Comparison of ENCODE assay signal across 8 cellular contexts in the genomic region with DNA sequence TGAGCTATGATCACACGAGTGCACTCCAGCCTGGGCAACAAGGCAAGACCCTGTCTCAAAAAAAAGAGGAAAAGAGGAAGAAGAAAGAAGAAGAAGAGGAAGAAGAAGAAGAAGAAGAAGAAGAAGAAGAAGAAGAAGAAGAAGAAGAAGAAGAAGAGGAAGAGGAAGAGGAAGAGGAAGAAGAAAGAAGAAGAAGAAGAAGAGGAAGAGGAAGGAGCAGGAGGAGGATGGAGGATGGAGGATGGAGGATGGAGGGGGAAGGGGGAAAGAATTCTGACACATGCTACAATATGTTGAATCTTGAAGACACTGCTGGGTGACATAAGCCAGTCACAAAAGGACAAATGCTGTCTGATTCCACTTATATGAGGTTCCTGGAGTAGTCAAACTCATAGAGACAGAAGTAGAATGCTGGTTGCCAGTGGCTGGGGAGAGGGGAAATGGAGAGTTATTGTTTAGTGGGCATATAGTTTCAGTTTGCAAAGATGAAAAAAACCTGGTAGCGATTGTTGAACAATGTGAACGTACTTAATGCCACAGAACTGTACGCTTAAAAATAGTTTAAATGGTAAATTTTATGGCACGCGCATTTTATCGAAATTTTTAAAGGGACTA. TPM values are rescaled to one million over a fixed set of nuclear protein-coding genes. Genes with fewer than 3 reads are reported as not detected.
DNase-seq lines count a peak whose midpoint lies in the region; ATAC-seq and TF ChIP-seq lines count a peak whose summit lies in the region.

No MANE protein-coding gene starts in this region.

- peak overlapping the region; percentile 35 for H3K4me3 ChIP-seq in psoas muscle

- H3K27ac Mint-ChIP-seq in activated naive CD8-positive, alpha-beta T cell treated with anti-CD3 and anti-CD28 coated beads, Interleukin-2, amount 10 ng/mL, durations not matched to agents 7 days and 5 days, result peak overlapping the region; percentile 83

- intact Hi-C loops in psoas muscle (cut with DNase I), result no loop called here

- no peak overlapping the region for H3K27ac ChIP-seq in psoas muscle

- H3K4me1 Mint-ChIP-seq in activated naive CD8-positive, alpha-beta T cell treated with anti-CD3 and anti-CD28 coated beads, Interleukin-2, amount 10 ng/mL, durations not matched to agents 7 days and 5 days, result peaks cover 22% of the 10 kb centered on the region

- TF ChIP-seq CTCF in psoas muscle (IDR thresholded peaks at IDR 0.05), result no peak

- no peak for DNase-seq in activated naive CD8-positive, alpha-beta T cell treated with anti-CD3 and anti-CD28 coated beads, Interleukin-2, amount 10 ng/mL, durations not matched to agents 7 days and 5 days
- DNase-seq in psoas muscle (no peak), NCI-H2196 (lab: John Stamatoyannopoulos, UW; ENCODE audit: unreplicated experiment) (no peak), NCI-H446 (lab: John Stamatoyannopoulos, UW) (no peak)

- H3K9me3 ChIP-seq in psoas muscle, result no peaks in the 10 kb centered on the region

- H3K4me1 ChIP-seq in psoas muscle, result no peaks in the 10 kb centered on the region

- POLR2A ChIA-PET in activated naive CD8-positive, alpha-beta T cell treated with anti-CD3 and anti-CD28 coated beads, Interleukin-2, amount 10 ng/mL, durations not matched to agents 7 days and 5 days (lab: Charles Lee), result no interaction called here

- no peaks in the 10 kb centered on the region for H3K36me3 ChIP-seq in psoas muscle (ENCODE audit: insufficient read depth in 1 of 2, low read depth in 1 of 2)

- peaks cover 0 to 26% (median 3%) of the 10 kb centered on the region in 3 donors for H3K27me3 ChIP-seq in psoas muscle (ENCODE audit: insufficient read depth in 3 of 3, low read length in 2 of 3)

- peaks cover 35% of the 10 kb centered on the region for H3K36me3 Mint-ChIP-seq in activated naive CD8-positive, alpha-beta T cell treated with anti-CD3 and anti-CD28 coated beads, Interleukin-2, amount 10 ng/mL, durations not matched to agents 7 days and 5 days

- peak overlapping the region; percentile 85 for H3K4me3 Mint-ChIP-seq in activated naive CD8-positive, alpha-beta T cell treated with anti-CD3 and anti-CD28 coated beads, Interleukin-2, amount 10 ng/mL, durations not matched to agents 7 days and 5 days

- WGBS in psoas muscle, 3 donors, result 62 to 67% (median 66%) methylated on average over 7 of the region's 7 CpGs

- ATAC-seq in GM18907 (IDR thresholded peaks at IDR 0.05; ENCODE audit: unreplicated experiment) (peak; percentile 27), HG03280 (IDR thresholded peaks at IDR 0.05; ENCODE audit: unreplicated experiment) (peak; percentile 37), psoas muscle (no peak), GM18520 (IDR thresholded peaks at IDR 0.05; ENCODE audit: unreplicated experiment) (no peak), HG02763 (IDR thresholded peaks at IDR 0.05; ENCODE audit: unreplicated experiment) (no peak)
- ATAC-seq in activated naive CD8-positive, alpha-beta T cell treated with anti-CD3 and anti-CD28 coated beads, Interleukin-2, amount 10 ng/mL, durations not matched to agents 7 days and 5 days (ENCODE audit: low read depth), result peak; percentile 51

- H3K27me3 Mint-ChIP-seq in activated naive CD8-positive, alpha-beta T cell treated with anti-CD3 and anti-CD28 coated beads, Interleukin-2, amount 10 ng/mL, durations not matched to agents 7 days and 5 days, result peaks cover 5% of the 10 kb centered on the region

- H3K9me3 Mint-ChIP-seq in activated naive CD8-positive, alpha-beta T cell treated with anti-CD3 and anti-CD28 coated beads, Interleukin-2, amount 10 ng/mL, durations not matched to agents 7 days and 5 days, result no peaks in the 10 kb centered on the region

RNA-seq across cellular contexts. Expression of a gene that starts 47.3 kb away (rescaled TPM):
- total RNA-seq in activated naive CD8-positive, alpha-beta T cell treated with anti-CD3 and anti-CD28 coated beads, Interleukin-2, amount 10 ng/mL, durations not matched to agents 7 days and 5 days, result 10 to 100 TPM; 27.6 to 32.0 TPM
- 10 to 100 TPM; 52.0 to 73.6 (median 60.1) TPM for total RNA-seq in psoas muscle
- polyA plus RNA-seq in psoas muscle, result 100 to 1,000 TPM; 185 to 268 (median 260) TPM

Comparison
In these comparisons a context has a peak if more than half of its experiments do, and no peak if none do; other contexts are left out.
1. ATAC-seq: peak in GM18907 (single experiment), HG03280 (single experiment) and activated naive CD8-positive, alpha-beta T cell treated with anti-CD3 and anti-CD28 coated beads, Interleukin-2, amount 10 ng/mL, durations not matched to agents 7 days and 5 days (single experiment); none in psoas muscle (0 of 4), GM18520 (single experiment) and HG02763 (single experiment).